In genomic region chr1:19312782-19313635, GRCh38 we compare ENCODE assay signal across 8 cellular contexts. TPM values are rescaled to one million over a fixed set of nuclear protein-coding genes. Genes with fewer than 3 reads are reported as not detected.
A peak's percentile ranks its signal among the peaks of the same experiment; 100 is the strongest.
DNase-seq lines count a peak whose midpoint lies in the region; ATAC-seq and TF ChIP-seq lines count a peak whose summit lies in the region.

No MANE protein-coding gene starts in this region.

- no peak for TF ChIP-seq CTCF in GM12864 (IDR thresholded peaks at IDR 0.05; ENCODE audit: low read depth, low read length, missing control alignments)
- TF ChIP-seq CTCF in HEK293 (tag by site-specific recombination; IDR thresholded peaks at IDR 0.05) = no peak
- TF ChIP-seq CTCF in foreskin fibroblast (IDR thresholded peaks at IDR 0.05; ENCODE audit: low read depth, low read length) = no peak
- no peak for TF ChIP-seq CTCF in sigmoid colon (IDR thresholded peaks at IDR 0.05)

- TF ChIP-seq EP300 in sigmoid colon (IDR thresholded peaks at IDR 0.05) = no peak

- no peak for DNase-seq in GM12864 (ENCODE audit: low read depth)
- peak; percentile 50 for DNase-seq in UCSD-AML1 (lab: John Stamatoyannopoulos, UW; ENCODE audit: unreplicated experiment)
- no peak for DNase-seq in foreskin fibroblast
- peak; percentile 38 for DNase-seq in sigmoid colon
- DNase-seq in activated CD4-positive, CD25-positive, alpha-beta regulatory T cell treated with anti-CD3 and anti-CD28 coated beads, Interleukin-2, amount 50 U/mL, for 72 hours = no peak
- no peak for DNase-seq in hepatic stellate cell (ENCODE audit: low spot score)

- H3K9me3 ChIP-seq in HEK293 (ENCODE audit: control insufficient read depth, insufficient read depth, low read depth, low read length) (no peaks in the 10 kb centered on the region), sigmoid colon (no peaks in the 10 kb centered on the region)

- WGBS in sigmoid colon, 2 donors = 51 to 52% methylated on average over 20 of the region's 20 CpGs

- H3K27me3 ChIP-seq in sigmoid colon = no peaks in the 10 kb centered on the region

- H3K36me3 ChIP-seq in HEK293 (ENCODE audit: control insufficient read depth in 2 of 2, insufficient read depth in 1 of 2, low read length in 2 of 2) (peaks cover 0 to 59% of the 10 kb centered on the region in 2 experiments; a peak in 1 of 3 replicates), sigmoid colon (peaks cover 0 to 12% (median 5%) of the 10 kb centered on the region in 4 donors)

- H3K4me3 ChIP-seq in GM12864 (ENCODE audit: low read depth, low read length) (peak overlapping the region; percentile 76), HEK293 (ENCODE audit: low read depth, low read length) (peak overlapping the region; percentile 80), foreskin fibroblast (ENCODE audit: low read depth in 1 of 2, low read length in 2 of 2) (peak overlapping the region; percentile 63 to 72), sigmoid colon (peak overlapping the region; percentile 82 to 94 (median 88))

- no peak for TF ChIP-seq POLR2A in sigmoid colon (IDR thresholded peaks at IDR 0.05)

- intact Hi-C loops in sigmoid colon (cut with DNase I) = loop anchor here (5.0 kb wide), 1 partner anchor 74 kb away; no protein-coding TSS in a partner anchor

- POLR2A ChIA-PET in HEK293 (lab: Yijun Ruan, JAX) = interaction anchor here (0.6 to 1.9 kb wide), 5 partner anchors 11 to 328 kb away, joined by 3 to 8 read pairs (median 3); partner anchors contain the start of genes EMC1 and MRTO4

- peak overlapping the region; percentile 75; the same call in 1 of the 2 replicates for H3K27ac ChIP-seq in HEK293 (ENCODE audit: extremely low read depth, low read depth, low read length)
- H3K27ac ChIP-seq in sigmoid colon = peak overlapping the region; percentile 85 to 94 (median 92)

- CTCF ChIA-PET in HEK293 (lab: Yijun Ruan, JAX) = interaction anchor here (0.6 to 1.9 kb wide), 3 partner anchors 53 to 349 kb away, joined by 3 to 7 read pairs (median 4); no protein-coding TSS in a partner anchor

- H3K4me1 ChIP-seq in HEK293 (ENCODE audit: control insufficient read depth, insufficient read depth, low read length) = peaks cover 2% of the 10 kb centered on the region; the same call in 1 of the 2 replicates
- peaks cover 0 to 36% (median 30%) of the 10 kb centered on the region in 4 donors for H3K4me1 ChIP-seq in sigmoid colon

- no peak for ATAC-seq in HG02981 (IDR thresholded peaks at IDR 0.05; ENCODE audit: unreplicated experiment)

TF ChIP-seq in HEK293, 187 proteins besides CTCF, POLR2A, EP300 and RAD21:
- TF ChIP-seq EGR2 (tag by site-specific recombination; IDR thresholded peaks at IDR 0.05; ENCODE audit: low read depth) = peak; percentile 43; the same call in 1 of the 2 replicates
- peak; percentile 98 for TF ChIP-seq PRDM1 (tag by site-specific recombination; IDR thresholded peaks at IDR 0.05)
- no peak for TF ChIP-seq ZNF654 (tag by site-specific recombination; IDR thresholded peaks at IDR 0.05; ENCODE audit: low read depth)
- peak; percentile 16; the same call in 1 of the 2 replicates for TF ChIP-seq ZBTB20 (tag by site-specific recombination; IDR thresholded peaks at IDR 0.05)
- TF ChIP-seq ZNF366 (tag by site-specific recombination; conservative IDR thresholded peaks at IDR 0.05) = peak; percentile 75
- TF ChIP-seq ZNF629 (tag by site-specific recombination; IDR thresholded peaks at IDR 0.05) = no peak
- peak; percentile 59; the same call in 1 of the 2 replicates for TF ChIP-seq ZBTB48 (tag by site-specific recombination; IDR thresholded peaks at IDR 0.05)
- no peak for TF ChIP-seq BCL11A (tag by site-specific recombination; IDR thresholded peaks at IDR 0.05; ENCODE audit: low read depth)
- TF ChIP-seq OSR2 (tag by site-specific recombination; IDR thresholded peaks at IDR 0.05) = no peak
- peak; percentile 87 for TF ChIP-seq ZFHX2 (tag by site-specific recombination; conservative IDR thresholded peaks at IDR 0.05)
- TF ChIP-seq ZNF626 (tag by site-specific recombination; IDR thresholded peaks at IDR 0.05) = no peak
- TF ChIP-seq ZNF501 (tag by site-specific recombination; IDR thresholded peaks at IDR 0.05) = no peak

RNA-seq across cellular contexts. Expression of gene SLC66A1, which starts 0.9 kb away (rescaled TPM):
- total RNA-seq in sigmoid colon = 10 to 100 TPM in 1 of 4 donors, 1 to 10 TPM in 3; 7.5 to 15.2 (median 8.8) TPM
- 10 to 100 TPM in 1 of 3 donors, 1 to 10 TPM in 2; 5.1 to 16.0 (median 7.2) TPM for polyA plus RNA-seq in sigmoid colon

RNA-seq across cellular contexts. Expression of gene AKR7A2, which starts 1.1 kb away (rescaled TPM):
- 100 to 1,000 TPM in 1 of 4 donors, 10 to 100 TPM in 3; 55.8 to 110 (median 77.2) TPM for total RNA-seq in sigmoid colon
- 10 to 100 TPM; 64.2 to 99.6 (median 84.1) TPM for polyA plus RNA-seq in sigmoid colon

RNA-seq across cellular contexts. Expression of gene AKR7A3, which starts 24.4 kb away (rescaled TPM):
- 1 to 10 TPM in 3 of 4 donors, under 1 TPM in 1; 0.71 to 1.9 (median 1.5) TPM for total RNA-seq in sigmoid colon
- polyA plus RNA-seq in sigmoid colon = 100 to 1,000 TPM in 1 of 3 donors, 10 to 100 TPM in 2; 72.1 to 110 (median 78.3) TPM

Comparison
In these comparisons a context has a peak if more than half of its experiments do, and no peak if none do; other contexts are left out.
1. DNase-seq: peak in UCSD-AML1 (single experiment) and sigmoid colon (single experiment); none in GM12864 (single experiment), foreskin fibroblast (0 of 2), activated CD4-positive, CD25-positive, alpha-beta regulatory T cell treated with anti-CD3 and anti-CD28 coated beads, Interleukin-2, amount 50 U/mL, for 72 hours (single experiment) and hepatic stellate cell (single experiment).
2. Peak in every context shown above with its lines, with median percentiles within 50 percentile points of each other: H3K4me3 ChIP-seq.